Comparison of ENCODE assay signal across 9 cellular contexts in genomic region chr7:46291601-46292150, GRCh38.
A peak's percentile ranks its signal among the peaks of the same experiment; 100 is the strongest.
DNase-seq lines count a peak whose midpoint lies in the region; ATAC-seq and TF ChIP-seq lines count a peak whose summit lies in the region.
"Had no signal": no experiment of that assay in that cellular context is flagged by ENCODE, and none has a peak within 500 bp of the region (broad histone marks: within the 10 kb centered on the region; RNA-seq: fewer than 3 reads in every experiment).

No MANE protein-coding gene starts in this region.

- H3K9me3 ChIP-seq in esophagus squamous epithelium (peaks cover 0 to 1% (median 0%) of the 10 kb centered on the region in 3 donors), suprapubic skin (no peaks in the 10 kb centered on the region)

- H3K27me3 ChIP-seq in esophagus squamous epithelium (no peaks in the 10 kb centered on the region), suprapubic skin (no peaks in the 10 kb centered on the region)

- no peak for TF ChIP-seq CTCF in esophagus squamous epithelium (IDR thresholded peaks at IDR 0.05)
- TF ChIP-seq CTCF in suprapubic skin (IDR thresholded peaks at IDR 0.05) = no peak

- H3K36me3 Mint-ChIP-seq in activated T-cell treated with anti-CD3 and anti-CD28 coated beads, Interleukin-2, amount 50 U/mL, for 24 hours (ENCODE audit: low read depth) = no peaks in the 10 kb centered on the region
- H3K36me3 Mint-ChIP-seq: natural killer cell treated with Interleukin-12 subunit alpha and Interleukin-12 subunit beta and Interleukin-15 and Interleukin-18, amount 100 ng/mL, for 72 hours had no signal

- no peaks in the 10 kb centered on the region for H3K36me3 ChIP-seq in esophagus squamous epithelium
- H3K36me3 ChIP-seq in suprapubic skin = no peaks in the 10 kb centered on the region

- peak; percentile 66 for ATAC-seq in GM18907 (IDR thresholded peaks at IDR 0.05; ENCODE audit: unreplicated experiment)
- ATAC-seq in HG03460 (IDR thresholded peaks at IDR 0.05; ENCODE audit: unreplicated experiment) = peak; percentile 71
- ATAC-seq in GM21526 (IDR thresholded peaks at IDR 0.05; ENCODE audit: low FRiP score, unreplicated experiment) = no peak
- ATAC-seq: natural killer cell treated with Interleukin-12 subunit alpha and Interleukin-12 subunit beta and Interleukin-15 and Interleukin-18, amount 100 ng/mL, for 72 hours had no signal

- 27 to 31% methylated on average over 4 of the region's 4 CpGs for WGBS in esophagus squamous epithelium, 2 donors
- WGBS in suprapubic skin = 30% methylated on average over 4 of the region's 4 CpGs

- H3K4me3 ChIP-seq in esophagus squamous epithelium (no peak overlapping the region), suprapubic skin (no peak overlapping the region)

- no peaks in the 10 kb centered on the region for H3K4me1 Mint-ChIP-seq in activated T-cell treated with anti-CD3 and anti-CD28 coated beads, Interleukin-2, amount 50 U/mL, for 24 hours (ENCODE audit: low read depth)

- no peak for DNase-seq in esophagus squamous epithelium (lab: John Stamatoyannopoulos, UW)
- DNase-seq in suprapubic skin (ENCODE audit: low spot score in 2 of 2) = no peak
- DNase-seq in NCI-H1092 treated with DMSO at 0.1 percent for 48 hours (lab: John Stamatoyannopoulos, UW) = no peak
- no peak for DNase-seq in stimulated activated naive CD4-positive, alpha-beta T cell treated with Interleukin-2 at 50 U/mL for 16 hours (lab: John Stamatoyannopoulos, UW)
- no peak for DNase-seq in activated T-cell treated with anti-CD3 and anti-CD28 coated beads, Interleukin-2, amount 50 U/mL, for 24 hours

- no peak for TF ChIP-seq EP300 in suprapubic skin (IDR thresholded peaks at IDR 0.05)

- H3K27ac Mint-ChIP-seq in activated T-cell treated with anti-CD3 and anti-CD28 coated beads, Interleukin-2, amount 50 U/mL, for 24 hours = no peak overlapping the region
- H3K27ac Mint-ChIP-seq: natural killer cell treated with Interleukin-12 subunit alpha and Interleukin-12 subunit beta and Interleukin-15 and Interleukin-18, amount 100 ng/mL, for 72 hours had no signal

- H3K4me1 ChIP-seq in esophagus squamous epithelium (peaks cover 3 to 29% (median 8%) of the 10 kb centered on the region in 3 donors), suprapubic skin (peaks cover 36% of the 10 kb centered on the region)

- H3K27ac ChIP-seq in esophagus squamous epithelium (peak overlapping the region; percentile 30 to 70 (median 58)), suprapubic skin (peak overlapping the region; percentile 69)

- H3K9me3 Mint-ChIP-seq in activated T-cell treated with anti-CD3 and anti-CD28 coated beads, Interleukin-2, amount 50 U/mL, for 24 hours = peaks cover 2% of the 10 kb centered on the region

- TF ChIP-seq POLR2A in esophagus squamous epithelium (IDR thresholded peaks at IDR 0.05) = no peak
- no peak for TF ChIP-seq POLR2A in suprapubic skin (IDR thresholded peaks at IDR 0.05)

- H3K27me3 Mint-ChIP-seq in activated T-cell treated with anti-CD3 and anti-CD28 coated beads, Interleukin-2, amount 50 U/mL, for 24 hours = no peaks in the 10 kb centered on the region
- H3K27me3 Mint-ChIP-seq: natural killer cell treated with Interleukin-12 subunit alpha and Interleukin-12 subunit beta and Interleukin-15 and Interleukin-18, amount 100 ng/mL, for 72 hours had no signal

- intact Hi-C loops in esophagus squamous epithelium (cut with DNase I) = no loop called here

- H3K4me3 Mint-ChIP-seq in activated T-cell treated with anti-CD3 and anti-CD28 coated beads, Interleukin-2, amount 50 U/mL, for 24 hours = no peak overlapping the region
- H3K4me3 Mint-ChIP-seq: natural killer cell treated with Interleukin-12 subunit alpha and Interleukin-12 subunit beta and Interleukin-15 and Interleukin-18, amount 100 ng/mL, for 72 hours had no signal
